1 cellular context compared by ENCODE assay signal in the genomic region with DNA sequence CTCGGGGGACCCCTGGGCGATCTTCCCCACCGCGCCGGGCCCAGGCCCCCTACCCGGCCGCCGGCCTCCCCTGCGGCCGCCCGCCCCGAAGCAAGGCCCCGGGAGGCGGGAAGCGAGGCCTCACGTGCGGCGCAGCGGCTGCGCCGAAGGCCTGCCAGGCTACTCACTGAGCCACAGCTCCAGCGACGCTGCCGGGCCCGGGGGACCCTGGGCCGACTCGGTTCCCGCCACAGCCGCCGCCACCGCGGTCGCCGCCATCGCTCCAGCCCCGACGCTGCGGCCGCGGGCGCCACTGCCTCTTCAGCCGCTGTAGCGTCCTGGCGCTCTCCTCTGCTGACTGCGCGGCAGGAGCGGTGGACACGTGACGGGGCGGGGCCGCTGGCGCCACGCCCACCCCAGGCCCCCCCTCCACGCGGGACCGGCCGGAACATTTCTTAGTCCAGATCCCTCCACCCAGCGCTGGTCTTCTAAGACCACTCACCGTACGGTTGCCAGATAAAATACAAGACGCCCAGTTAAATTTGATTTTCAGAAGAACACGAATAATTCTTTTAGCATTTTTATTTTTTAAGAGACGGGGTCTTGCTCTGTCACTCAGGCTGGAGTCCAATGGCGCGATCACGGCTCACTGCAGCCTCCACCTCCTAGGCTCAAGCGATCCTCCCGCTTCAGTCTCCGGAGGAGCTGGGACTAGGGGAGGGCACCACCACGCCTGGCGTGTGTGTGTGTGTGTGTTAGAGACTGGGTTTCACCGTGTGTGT.
TF ChIP-seq lines count a peak whose summit lies in the region.

A gene with protein sequence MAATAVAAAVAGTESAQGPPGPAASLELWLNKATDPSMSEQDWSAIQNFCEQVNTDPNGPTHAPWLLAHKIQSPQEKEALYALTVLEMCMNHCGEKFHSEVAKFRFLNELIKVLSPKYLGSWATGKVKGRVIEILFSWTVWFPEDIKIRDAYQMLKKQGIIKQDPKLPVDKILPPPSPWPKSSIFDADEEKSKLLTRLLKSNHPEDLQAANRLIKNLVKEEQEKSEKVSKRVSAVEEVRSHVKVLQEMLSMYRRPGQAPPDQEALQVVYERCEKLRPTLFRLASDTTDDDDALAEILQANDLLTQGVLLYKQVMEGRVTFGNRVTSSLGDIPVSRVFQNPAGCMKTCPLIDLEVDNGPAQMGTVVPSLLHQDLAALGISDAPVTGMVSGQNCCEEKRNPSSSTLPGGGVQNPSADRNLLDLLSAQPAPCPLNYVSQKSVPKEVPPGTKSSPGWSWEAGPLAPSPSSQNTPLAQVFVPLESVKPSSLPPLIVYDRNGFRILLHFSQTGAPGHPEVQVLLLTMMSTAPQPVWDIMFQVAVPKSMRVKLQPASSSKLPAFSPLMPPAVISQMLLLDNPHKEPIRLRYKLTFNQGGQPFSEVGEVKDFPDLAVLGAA (minus strand): TSS at position 341 of the 761 bp plus-strand sequence. CDS start 83 bp downstream, at position 258.

TF ChIP-seq in HepG2, 621 proteins besides CTCF, POLR2A, EP300 and RAD21 (continued from another document and continues in another):
- TF ChIP-seq ZBTB44 (CRISPR knock-in tag; IDR thresholded peaks at IDR 0.05): peak; percentile 86; the same call in 1 of the 2 replicates
- no peak for TF ChIP-seq ATF7 (IDR thresholded peaks at IDR 0.05)
- peak; percentile 65; the same call in 1 of the 2 replicates for TF ChIP-seq ATF7 (CRISPR knock-in tag; IDR thresholded peaks at IDR 0.05)
- peak; percentile 98 for TF ChIP-seq ERF (CRISPR knock-in tag; IDR thresholded peaks at IDR 0.05)
- no peak for TF ChIP-seq U2AF2 (IDR thresholded peaks at IDR 0.05; ENCODE audit: low read depth, low read length)
- peak; percentile 52; the same call in 1 of the 2 replicates for TF ChIP-seq FOXJ3 (CRISPR knock-in tag; IDR thresholded peaks at IDR 0.05; ENCODE audit: borderline replicate concordance)
- TF ChIP-seq, protein P1, sequence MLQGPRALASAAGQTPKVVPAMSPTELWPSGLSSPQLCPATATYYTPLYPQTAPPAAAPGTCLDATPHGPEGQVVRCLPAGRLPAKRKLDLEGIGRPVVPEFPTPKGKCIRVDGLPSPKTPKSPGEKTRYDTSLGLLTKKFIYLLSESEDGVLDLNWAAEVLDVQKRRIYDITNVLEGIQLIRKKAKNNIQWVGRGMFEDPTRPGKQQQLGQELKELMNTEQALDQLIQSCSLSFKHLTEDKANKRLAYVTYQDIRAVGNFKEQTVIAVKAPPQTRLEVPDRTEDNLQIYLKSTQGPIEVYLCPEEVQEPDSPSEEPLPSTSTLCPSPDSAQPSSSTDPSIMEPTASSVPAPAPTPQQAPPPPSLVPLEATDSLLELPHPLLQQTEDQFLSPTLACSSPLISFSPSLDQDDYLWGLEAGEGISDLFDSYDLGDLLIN (CRISPR knock-in tag; IDR thresholded peaks at IDR 0.05; ENCODE audit: borderline replicate concordance): peak; percentile 96; the same call in 1 of the 2 replicates
- TF ChIP-seq, protein P2, sequence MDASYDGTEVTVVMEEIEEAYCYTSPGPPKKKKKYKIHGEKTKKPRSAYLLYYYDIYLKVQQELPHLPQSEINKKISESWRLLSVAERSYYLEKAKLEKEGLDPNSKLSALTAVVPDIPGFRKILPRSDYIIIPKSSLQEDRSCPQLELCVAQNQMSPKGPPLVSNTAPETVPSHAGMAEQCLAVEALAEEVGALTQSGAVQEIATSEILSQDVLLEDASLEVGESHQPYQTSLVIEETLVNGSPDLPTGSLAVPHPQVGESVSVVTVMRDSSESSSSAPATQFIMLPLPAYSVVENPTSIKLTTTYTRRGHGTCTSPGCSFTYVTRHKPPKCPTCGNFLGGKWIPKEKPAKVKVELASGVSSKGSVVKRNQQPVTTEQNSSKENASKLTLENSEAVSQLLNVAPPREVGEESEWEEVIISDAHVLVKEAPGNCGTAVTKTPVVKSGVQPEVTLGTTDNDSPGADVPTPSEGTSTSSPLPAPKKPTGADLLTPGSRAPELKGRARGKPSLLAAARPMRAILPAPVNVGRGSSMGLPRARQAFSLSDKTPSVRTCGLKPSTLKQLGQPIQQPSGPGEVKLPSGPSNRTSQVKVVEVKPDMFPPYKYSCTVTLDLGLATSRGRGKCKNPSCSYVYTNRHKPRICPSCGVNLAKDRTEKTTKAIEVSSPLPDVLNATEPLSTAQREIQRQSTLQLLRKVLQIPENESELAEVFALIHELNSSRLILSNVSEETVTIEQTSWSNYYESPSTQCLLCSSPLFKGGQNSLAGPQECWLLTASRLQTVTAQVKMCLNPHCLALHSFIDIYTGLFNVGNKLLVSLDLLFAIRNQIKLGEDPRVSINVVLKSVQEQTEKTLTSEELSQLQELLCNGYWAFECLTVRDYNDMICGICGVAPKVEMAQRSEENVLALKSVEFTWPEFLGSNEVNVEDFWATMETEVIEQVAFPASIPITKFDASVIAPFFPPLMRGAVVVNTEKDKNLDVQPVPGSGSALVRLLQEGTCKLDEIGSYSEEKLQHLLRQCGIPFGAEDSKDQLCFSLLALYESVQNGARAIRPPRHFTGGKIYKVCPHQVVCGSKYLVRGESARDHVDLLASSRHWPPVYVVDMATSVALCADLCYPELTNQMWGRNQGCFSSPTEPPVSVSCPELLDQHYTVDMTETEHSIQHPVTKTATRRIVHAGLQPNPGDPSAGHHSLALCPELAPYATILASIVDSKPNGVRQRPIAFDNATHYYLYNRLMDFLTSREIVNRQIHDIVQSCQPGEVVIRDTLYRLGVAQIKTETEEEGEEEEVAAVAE (CRISPR knock-in tag; IDR thresholded peaks at IDR 0.05; ENCODE audit: borderline replicate concordance): peak; percentile 81; the same call in 1 of the 2 replicates
- TF ChIP-seq, protein P3, sequence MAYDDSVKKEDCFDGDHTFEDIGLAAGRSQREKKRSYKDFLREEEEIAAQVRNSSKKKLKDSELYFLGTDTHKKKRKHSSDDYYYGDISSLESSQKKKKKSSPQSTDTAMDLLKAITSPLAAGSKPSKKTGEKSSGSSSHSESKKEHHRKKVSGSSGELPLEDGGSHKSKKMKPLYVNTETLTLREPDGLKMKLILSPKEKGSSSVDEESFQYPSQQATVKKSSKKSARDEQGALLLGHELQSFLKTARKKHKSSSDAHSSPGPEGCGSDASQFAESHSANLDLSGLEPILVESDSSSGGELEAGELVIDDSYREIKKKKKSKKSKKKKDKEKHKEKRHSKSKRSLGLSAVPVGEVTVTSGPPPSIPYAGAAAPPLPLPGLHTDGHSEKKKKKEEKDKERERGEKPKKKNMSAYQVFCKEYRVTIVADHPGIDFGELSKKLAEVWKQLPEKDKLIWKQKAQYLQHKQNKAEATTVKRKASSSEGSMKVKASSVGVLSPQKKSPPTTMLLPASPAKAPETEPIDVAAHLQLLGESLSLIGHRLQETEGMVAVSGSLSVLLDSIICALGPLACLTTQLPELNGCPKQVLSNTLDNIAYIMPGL (CRISPR knock-in tag; IDR thresholded peaks at IDR 0.05; ENCODE audit: borderline replicate concordance in 1 of 2, low read depth in 1 of 2): peak; percentile 97 to 98
- TF ChIP-seq, protein P4, sequence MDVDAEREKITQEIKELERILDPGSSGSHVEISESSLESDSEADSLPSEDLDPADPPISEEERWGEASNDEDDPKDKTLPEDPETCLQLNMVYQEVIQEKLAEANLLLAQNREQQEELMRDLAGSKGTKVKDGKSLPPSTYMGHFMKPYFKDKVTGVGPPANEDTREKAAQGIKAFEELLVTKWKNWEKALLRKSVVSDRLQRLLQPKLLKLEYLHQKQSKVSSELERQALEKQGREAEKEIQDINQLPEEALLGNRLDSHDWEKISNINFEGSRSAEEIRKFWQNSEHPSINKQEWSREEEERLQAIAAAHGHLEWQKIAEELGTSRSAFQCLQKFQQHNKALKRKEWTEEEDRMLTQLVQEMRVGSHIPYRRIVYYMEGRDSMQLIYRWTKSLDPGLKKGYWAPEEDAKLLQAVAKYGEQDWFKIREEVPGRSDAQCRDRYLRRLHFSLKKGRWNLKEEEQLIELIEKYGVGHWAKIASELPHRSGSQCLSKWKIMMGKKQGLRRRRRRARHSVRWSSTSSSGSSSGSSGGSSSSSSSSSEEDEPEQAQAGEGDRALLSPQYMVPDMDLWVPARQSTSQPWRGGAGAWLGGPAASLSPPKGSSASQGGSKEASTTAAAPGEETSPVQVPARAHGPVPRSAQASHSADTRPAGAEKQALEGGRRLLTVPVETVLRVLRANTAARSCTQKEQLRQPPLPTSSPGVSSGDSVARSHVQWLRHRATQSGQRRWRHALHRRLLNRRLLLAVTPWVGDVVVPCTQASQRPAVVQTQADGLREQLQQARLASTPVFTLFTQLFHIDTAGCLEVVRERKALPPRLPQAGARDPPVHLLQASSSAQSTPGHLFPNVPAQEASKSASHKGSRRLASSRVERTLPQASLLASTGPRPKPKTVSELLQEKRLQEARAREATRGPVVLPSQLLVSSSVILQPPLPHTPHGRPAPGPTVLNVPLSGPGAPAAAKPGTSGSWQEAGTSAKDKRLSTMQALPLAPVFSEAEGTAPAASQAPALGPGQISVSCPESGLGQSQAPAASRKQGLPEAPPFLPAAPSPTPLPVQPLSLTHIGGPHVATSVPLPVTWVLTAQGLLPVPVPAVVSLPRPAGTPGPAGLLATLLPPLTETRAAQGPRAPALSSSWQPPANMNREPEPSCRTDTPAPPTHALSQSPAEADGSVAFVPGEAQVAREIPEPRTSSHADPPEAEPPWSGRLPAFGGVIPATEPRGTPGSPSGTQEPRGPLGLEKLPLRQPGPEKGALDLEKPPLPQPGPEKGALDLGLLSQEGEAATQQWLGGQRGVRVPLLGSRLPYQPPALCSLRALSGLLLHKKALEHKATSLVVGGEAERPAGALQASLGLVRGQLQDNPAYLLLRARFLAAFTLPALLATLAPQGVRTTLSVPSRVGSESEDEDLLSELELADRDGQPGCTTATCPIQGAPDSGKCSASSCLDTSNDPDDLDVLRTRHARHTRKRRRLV (CRISPR knock-in tag; IDR thresholded peaks at IDR 0.05): no peak
- peak; percentile 81 for TF ChIP-seq MTF1 (CRISPR knock-in tag; IDR thresholded peaks at IDR 0.05)
- no peak; the same call in 1 of the 2 replicates for TF ChIP-seq ZNF460 (CRISPR knock-in tag; IDR thresholded peaks at IDR 0.05; ENCODE audit: borderline replicate concordance)
- no peak; the same call in 1 of the 2 replicates for TF ChIP-seq ZSCAN30 (CRISPR knock-in tag; IDR thresholded peaks at IDR 0.05)
- TF ChIP-seq ZKSCAN5 (CRISPR knock-in tag; IDR thresholded peaks at IDR 0.05): peak; percentile 57; the same call in 1 of the 2 replicates
- no peak for TF ChIP-seq IKZF1 (IDR thresholded peaks at IDR 0.05)
- TF ChIP-seq, protein P5, sequence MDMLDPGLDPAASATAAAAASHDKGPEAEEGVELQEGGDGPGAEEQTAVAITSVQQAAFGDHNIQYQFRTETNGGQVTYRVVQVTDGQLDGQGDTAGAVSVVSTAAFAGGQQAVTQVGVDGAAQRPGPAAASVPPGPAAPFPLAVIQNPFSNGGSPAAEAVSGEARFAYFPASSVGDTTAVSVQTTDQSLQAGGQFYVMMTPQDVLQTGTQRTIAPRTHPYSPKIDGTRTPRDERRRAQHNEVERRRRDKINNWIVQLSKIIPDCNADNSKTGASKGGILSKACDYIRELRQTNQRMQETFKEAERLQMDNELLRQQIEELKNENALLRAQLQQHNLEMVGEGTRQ (IDR thresholded peaks at IDR 0.05; ENCODE audit: low read depth, low read length): peak; percentile 97
- TF ChIP-seq, protein P5 (CRISPR knock-in tag; IDR thresholded peaks at IDR 0.05; ENCODE audit: borderline replicate concordance): peak; percentile 93; the same call in 1 of the 2 replicates
- no peak for TF ChIP-seq SOX6 (IDR thresholded peaks at IDR 0.05)
- peak; percentile 52 for TF ChIP-seq SOX6 (CRISPR knock-in tag; IDR thresholded peaks at IDR 0.05)
- peak; percentile 79; the same call in 1 of the 2 replicates for TF ChIP-seq TEAD2 (CRISPR knock-in tag; IDR thresholded peaks at IDR 0.05)
- no peak for TF ChIP-seq JUNB (CRISPR knock-in tag; IDR thresholded peaks at IDR 0.05; ENCODE audit: borderline replicate concordance)
- TF ChIP-seq, protein P6, sequence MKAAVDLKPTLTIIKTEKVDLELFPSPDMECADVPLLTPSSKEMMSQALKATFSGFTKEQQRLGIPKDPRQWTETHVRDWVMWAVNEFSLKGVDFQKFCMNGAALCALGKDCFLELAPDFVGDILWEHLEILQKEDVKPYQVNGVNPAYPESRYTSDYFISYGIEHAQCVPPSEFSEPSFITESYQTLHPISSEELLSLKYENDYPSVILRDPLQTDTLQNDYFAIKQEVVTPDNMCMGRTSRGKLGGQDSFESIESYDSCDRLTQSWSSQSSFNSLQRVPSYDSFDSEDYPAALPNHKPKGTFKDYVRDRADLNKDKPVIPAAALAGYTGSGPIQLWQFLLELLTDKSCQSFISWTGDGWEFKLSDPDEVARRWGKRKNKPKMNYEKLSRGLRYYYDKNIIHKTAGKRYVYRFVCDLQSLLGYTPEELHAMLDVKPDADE (CRISPR knock-in tag; IDR thresholded peaks at IDR 0.05): 0 out of 2 replicates have a peak, but pooled peaks have one; percentile 62
- peak; percentile 92 for TF ChIP-seq BORCS8-MEF2B (CRISPR knock-in tag; IDR thresholded peaks at IDR 0.05)
- TF ChIP-seq ZNF280D (CRISPR knock-in tag; IDR thresholded peaks at IDR 0.05): no peak
